ENCODE assay signal across 25 cellular contexts in genomic region chr10:129474642-129475041, GRCh38.
"Had no signal": no experiment of that assay in that cellular context is flagged by ENCODE, and none has a peak within 500 bp of the region (broad histone marks: within the 10 kb centered on the region; RNA-seq: fewer than 3 reads in every experiment).

No MANE protein-coding gene starts in this region.

- H3K27me3 ChIP-seq: brain microvascular endothelial cell, SJCRH30 had no signal

- H3K4me3 ChIP-seq: SJCRH30, SK-N-MC had no signal

- H3K27me3 Mint-ChIP-seq: activated CD4-positive, alpha-beta memory T cell treated with anti-CD3 and anti-CD28 coated beads, Interleukin-2, amount 10 ng/mL, durations not matched to agents 7 days and 5 days; activated CD8-positive, alpha-beta memory T cell treated with anti-CD3 and anti-CD28 coated beads, Interleukin-2, amount 10 ng/mL, durations not matched to agents 7 days and 5 days; activated naive CD8-positive, alpha-beta T cell treated with anti-CD3 and anti-CD28 coated beads for 36 hours had no signal

- H3K27ac Mint-ChIP-seq: activated CD4-positive, alpha-beta memory T cell treated with anti-CD3 and anti-CD28 coated beads, Interleukin-2, amount 10 ng/mL, durations not matched to agents 7 days and 5 days; activated CD8-positive, alpha-beta memory T cell treated with anti-CD3 and anti-CD28 coated beads, Interleukin-2, amount 10 ng/mL, durations not matched to agents 7 days and 5 days; activated naive CD8-positive, alpha-beta T cell treated with anti-CD3 and anti-CD28 coated beads for 36 hours had no signal

- ATAC-seq: activated CD8-positive, alpha-beta memory T cell treated with anti-CD3 and anti-CD28 coated beads, Interleukin-2, amount 10 ng/mL, durations not matched to agents 7 days and 5 days had no signal

- DNase-seq: activated CD4-positive, alpha-beta memory T cell treated with anti-CD3 and anti-CD28 coated beads, Interleukin-2, amount 10 ng/mL, durations not matched to agents 7 days and 5 days; activated CD4-positive, alpha-beta T cell treated with anti-CD3 and anti-CD28 coated beads for 4 hours; activated CD4-positive, CD25-positive, alpha-beta regulatory T cell treated with anti-CD3 and anti-CD28 coated beads, Interleukin-2, amount 50 U/mL, for 72 hours; activated CD8-positive, alpha-beta memory T cell treated with anti-CD3 and anti-CD28 coated beads for 24 hours; activated CD8-positive, alpha-beta memory T cell treated with anti-CD3 and anti-CD28 coated beads, Interleukin-2, amount 10 ng/mL, durations not matched to agents 7 days and 5 days; activated CD8-positive, alpha-beta memory T cell treated with anti-CD3 and anti-CD28 coated beads, Interleukin-2, amount 50 U/mL, for 48 hours; activated effector memory CD4-positive, alpha-beta T cell treated with Interleukin-2 at 50 U/mL for 16 hours; activated naive CD4-positive, alpha-beta T cell treated with anti-CD3 and anti-CD28 coated beads, Interleukin-2, amount 50 U/mL, for 16 hours; activated naive CD8-positive, alpha-beta T cell treated with anti-CD3 and anti-CD28 coated beads for 36 hours; activated T-cell treated with anti-CD3 and anti-CD28 coated beads, Interleukin-2, amount 50 U/mL, for 48 hours; amniotic stem cell; aorta; brain microvascular endothelial cell; central memory CD4-positive, alpha-beta T cell; NCI-H1105; NCI-H1417 treated with DMSO at 0.1 percent for 48 hours; NCI-H187 treated with DMSO at 0.1 percent for 48 hours; NCI-H2081 treated with DMSO at 0.1 percent for 48 hours; NCI-H345; NCI-H524 treated with DMSO at 0.1 percent for 48 hours; OCI-M1; SHP77; SJCRH30; T1000 had no signal

- H3K9me3 Mint-ChIP-seq: activated CD4-positive, alpha-beta memory T cell treated with anti-CD3 and anti-CD28 coated beads, Interleukin-2, amount 10 ng/mL, durations not matched to agents 7 days and 5 days had no signal

- H3K9me3 ChIP-seq: SJCRH30 had no signal

- H3K4me1 ChIP-seq: SJCRH30 had no signal

- H3K36me3 ChIP-seq: brain microvascular endothelial cell, SJCRH30 had no signal

- H3K4me3 Mint-ChIP-seq: activated CD4-positive, alpha-beta memory T cell treated with anti-CD3 and anti-CD28 coated beads, Interleukin-2, amount 10 ng/mL, durations not matched to agents 7 days and 5 days; activated CD8-positive, alpha-beta memory T cell treated with anti-CD3 and anti-CD28 coated beads, Interleukin-2, amount 10 ng/mL, durations not matched to agents 7 days and 5 days; activated naive CD8-positive, alpha-beta T cell treated with anti-CD3 and anti-CD28 coated beads for 36 hours had no signal

- H3K27ac ChIP-seq: brain microvascular endothelial cell, SJCRH30, SK-N-MC had no signal
